Comparison of ENCODE assay signal across 8 cellular contexts in genomic region chr4:153127773-153128494, GRCh38.
DNase-seq lines count a peak whose midpoint lies in the region; ATAC-seq and TF ChIP-seq lines count a peak whose summit lies in the region.

No MANE protein-coding gene starts in this region.

- peak; percentile 92 for TF ChIP-seq CTCF in CD8-positive, alpha-beta T cell (IDR thresholded peaks at IDR 0.05)
- TF ChIP-seq CTCF in RWPE2 (IDR thresholded peaks at IDR 0.05; ENCODE audit: poor library complexity, severe bottlenecking) (peak; percentile 93), foreskin keratinocyte (conservative IDR thresholded peaks at IDR 0.05) (peak; percentile 96), neutrophil (IDR thresholded peaks at IDR 0.05) (peak; percentile 84)

- intact Hi-C loops in CD8-positive, alpha-beta T cell (cut with DNase I, micrococcal nuclease), result loop anchor here (1.0 to 5.0 kb wide), 4 partner anchors 12 to 351 kb away; partner anchors contain the start of genes ARFIP1 (in 1 of the 2) and TIGD4 (in 1 of the 2)

- POLR2A ChIA-PET in CD8-positive, alpha-beta T cell (lab: Charles Lee), result interaction anchor here (0.8 to 2.3 kb wide), 10 partner anchors 10 to 281 kb away, joined by 3 to 20 read pairs (median 4); no protein-coding TSS in a partner anchor

- CTCF ChIA-PET in CD8-positive, alpha-beta T cell (lab: Charles Lee), result interaction anchor here (0.6 to 9.8 kb wide), 34 partner anchors 9 to 974 kb away, joined by 3 to 467 read pairs (median 4); partner anchors contain the start of genes ARFIP1 and TIGD4

- H3K9me3 Mint-ChIP-seq in CD8-positive, alpha-beta T cell, result no peaks in the 10 kb centered on the region

- peaks cover 3% of the 10 kb centered on the region for H3K4me1 ChIP-seq in CD8-positive, alpha-beta T cell (ENCODE audit: insufficient read depth, low read length)
- H3K4me1 ChIP-seq in RWPE2 (ENCODE audit: insufficient read depth, poor library complexity, severe bottlenecking), result no peaks in the 10 kb centered on the region
- no peaks in the 10 kb centered on the region for H3K4me1 ChIP-seq in foreskin keratinocyte
- H3K4me1 ChIP-seq in neutrophil (ENCODE audit: control insufficient read depth in 1 of 2, insufficient read depth in 1 of 2, low read depth in 1 of 2, low read length in 1 of 2), result peaks cover 4 to 6% of the 10 kb centered on the region in 2 experiments

- H3K27ac Mint-ChIP-seq in CD8-positive, alpha-beta T cell, result peak overlapping the region; percentile 46

- no peaks in the 10 kb centered on the region for H3K9me3 ChIP-seq in CD8-positive, alpha-beta T cell (ENCODE audit: low read length)
- H3K9me3 ChIP-seq in MG63 (no peaks in the 10 kb centered on the region), RWPE2 (ENCODE audit: severe bottlenecking) (no peaks in the 10 kb centered on the region), neutrophil (no peaks in the 10 kb centered on the region)

- no peaks in the 10 kb centered on the region for H3K36me3 Mint-ChIP-seq in CD8-positive, alpha-beta T cell

- no peaks in the 10 kb centered on the region for H3K27me3 Mint-ChIP-seq in CD8-positive, alpha-beta T cell (ENCODE audit: low read depth)

- DNase-seq in CD8-positive, alpha-beta T cell, result peak; percentile 76 to 91 (median 80)
- peak; percentile 52 for DNase-seq in MG63
- DNase-seq in RWPE2 (ENCODE audit: low spot score), result no peak
- DNase-seq in activated effector memory CD4-positive, alpha-beta T cell treated with Interleukin-2 at 50 U/mL for 16 hours, result peak; percentile 70
- DNase-seq in foreskin keratinocyte, result peak in 1 of 2 donors; percentile 63
- peak; percentile 99 for DNase-seq in superior temporal gyrus (ENCODE audit: extremely low spot score)

- no peaks in the 10 kb centered on the region for H3K27me3 ChIP-seq in CD8-positive, alpha-beta T cell (ENCODE audit: insufficient read depth, low read length)
- H3K27me3 ChIP-seq in MG63 (no peaks in the 10 kb centered on the region), RWPE2 (ENCODE audit: insufficient read depth, poor library complexity, severe bottlenecking) (no peaks in the 10 kb centered on the region), foreskin keratinocyte (no peaks in the 10 kb centered on the region), neutrophil (no peaks in the 10 kb centered on the region)

- no peaks in the 10 kb centered on the region for H3K36me3 ChIP-seq in CD8-positive, alpha-beta T cell (ENCODE audit: insufficient read depth, low read length)
- H3K36me3 ChIP-seq in MG63 (no peaks in the 10 kb centered on the region), RWPE2 (ENCODE audit: low read depth) (no peaks in the 10 kb centered on the region), neutrophil (no peaks in the 10 kb centered on the region)

- no peak overlapping the region for H3K4me3 ChIP-seq in CD8-positive, alpha-beta T cell (ENCODE audit: low read depth, low read length)
- H3K4me3 ChIP-seq in MG63 (no peak overlapping the region), RWPE2 (ENCODE audit: severe bottlenecking) (no peak overlapping the region), neutrophil (ENCODE audit: low read depth in 1 of 2, low read length in 1 of 2) (no peak overlapping the region)

- no peak overlapping the region for H3K4me3 Mint-ChIP-seq in CD8-positive, alpha-beta T cell

- peaks cover 6% of the 10 kb centered on the region for H3K4me1 Mint-ChIP-seq in CD8-positive, alpha-beta T cell (ENCODE audit: low read depth)

- no peak overlapping the region for H3K27ac ChIP-seq in CD8-positive, alpha-beta T cell (ENCODE audit: low read depth, low read length)
- H3K27ac ChIP-seq in RWPE2 (ENCODE audit: poor library complexity, severe bottlenecking) (no peak overlapping the region), foreskin keratinocyte (no peak overlapping the region), neutrophil (no peak overlapping the region)

- ATAC-seq in CD8-positive, alpha-beta T cell, result peak; percentile 94
- ATAC-seq in GM21529 (IDR thresholded peaks at IDR 0.05; ENCODE audit: unreplicated experiment) (peak; percentile 87), RWPE2 (ENCODE audit: low read depth) (peak; percentile 92), foreskin keratinocyte (peak; percentile 83)
